ENCODE assay signal across 1 cellular context in the genomic region with DNA sequence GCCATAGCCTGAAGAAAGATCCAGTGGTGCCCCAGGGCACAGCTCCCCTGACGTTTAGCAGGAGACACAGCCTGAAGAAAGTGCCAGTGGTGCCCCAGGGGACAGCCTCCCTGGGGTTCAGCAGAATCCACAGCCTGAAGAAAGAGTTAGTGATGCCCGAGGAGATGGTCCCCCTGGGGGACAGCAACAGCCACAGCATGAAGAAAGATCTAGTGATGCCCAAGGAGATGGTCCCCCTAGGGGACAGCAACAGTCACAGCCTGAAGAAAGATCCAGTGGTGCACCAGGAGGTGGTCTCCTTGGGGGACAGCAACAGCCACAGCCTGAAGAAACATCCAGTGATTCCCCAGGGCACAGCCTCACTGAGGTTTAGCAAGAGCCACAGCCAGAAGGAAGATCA.
TF ChIP-seq lines count a peak whose summit lies in the region.

No MANE protein-coding gene starts in this region.

TF ChIP-seq in IMR-90, 13 proteins besides CTCF, POLR2A, EP300 and RAD21:
- TF ChIP-seq MAZ (IDR thresholded peaks at IDR 0.05; ENCODE audit: borderline replicate concordance, low read depth, low read length) (no peak), CEBPB (IDR thresholded peaks at IDR 0.05; ENCODE audit: low read depth, low read length) (no peak), MXI1 (IDR thresholded peaks at IDR 0.05; ENCODE audit: borderline replicate concordance, low read depth, low read length) (no peak), RFX5 (IDR thresholded peaks at IDR 0.05; ENCODE audit: low read depth, low read length) (no peak), FOS (IDR thresholded peaks at IDR 0.05; ENCODE audit: low read depth, low read length) (no peak)
- TF ChIP-seq, protein P1, sequence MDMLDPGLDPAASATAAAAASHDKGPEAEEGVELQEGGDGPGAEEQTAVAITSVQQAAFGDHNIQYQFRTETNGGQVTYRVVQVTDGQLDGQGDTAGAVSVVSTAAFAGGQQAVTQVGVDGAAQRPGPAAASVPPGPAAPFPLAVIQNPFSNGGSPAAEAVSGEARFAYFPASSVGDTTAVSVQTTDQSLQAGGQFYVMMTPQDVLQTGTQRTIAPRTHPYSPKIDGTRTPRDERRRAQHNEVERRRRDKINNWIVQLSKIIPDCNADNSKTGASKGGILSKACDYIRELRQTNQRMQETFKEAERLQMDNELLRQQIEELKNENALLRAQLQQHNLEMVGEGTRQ (IDR thresholded peaks at IDR 0.05; ENCODE audit: low read depth, low read length), result no peak
- TF ChIP-seq, protein P2, sequence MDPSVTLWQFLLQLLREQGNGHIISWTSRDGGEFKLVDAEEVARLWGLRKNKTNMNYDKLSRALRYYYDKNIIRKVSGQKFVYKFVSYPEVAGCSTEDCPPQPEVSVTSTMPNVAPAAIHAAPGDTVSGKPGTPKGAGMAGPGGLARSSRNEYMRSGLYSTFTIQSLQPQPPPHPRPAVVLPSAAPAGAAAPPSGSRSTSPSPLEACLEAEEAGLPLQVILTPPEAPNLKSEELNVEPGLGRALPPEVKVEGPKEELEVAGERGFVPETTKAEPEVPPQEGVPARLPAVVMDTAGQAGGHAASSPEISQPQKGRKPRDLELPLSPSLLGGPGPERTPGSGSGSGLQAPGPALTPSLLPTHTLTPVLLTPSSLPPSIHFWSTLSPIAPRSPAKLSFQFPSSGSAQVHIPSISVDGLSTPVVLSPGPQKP (IDR thresholded peaks at IDR 0.05; ENCODE audit: borderline replicate concordance, low read depth, low read length), result no peak
